In the genomic region with DNA sequence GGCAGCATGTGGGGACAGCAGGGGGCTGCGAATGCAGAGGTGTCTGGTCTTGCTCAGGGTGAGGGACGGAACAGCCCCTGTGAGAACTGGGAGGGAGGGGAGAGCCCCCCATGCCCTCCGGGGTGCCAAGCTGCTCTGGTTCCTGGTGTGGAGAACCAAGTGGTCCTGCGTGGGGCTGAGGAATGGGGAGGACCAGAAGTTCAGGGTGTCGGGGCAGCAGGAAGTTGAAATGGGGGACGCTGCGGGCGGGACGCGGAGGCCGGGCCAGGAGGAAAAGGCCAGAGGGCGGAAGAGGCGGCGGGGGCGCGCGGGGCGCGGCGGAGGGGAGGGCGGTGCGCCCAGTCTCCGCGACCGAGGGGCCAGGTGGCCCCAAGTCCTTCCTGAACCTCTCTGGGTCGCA, we compare ENCODE assay signal across 10 cellular contexts. TPM values are rescaled to one million over a fixed set of nuclear protein-coding genes. Genes with fewer than 3 reads are reported as not detected.
DNase-seq lines count a peak whose midpoint lies in the region; ATAC-seq and TF ChIP-seq lines count a peak whose summit lies in the region.
"Had no signal": no experiment of that assay in that cellular context is flagged by ENCODE, and none has a peak within 500 bp of the region (broad histone marks: within the 10 kb centered on the region; RNA-seq: fewer than 3 reads in every experiment).

No MANE protein-coding gene starts in this region.

- no peak overlapping the region for H3K27ac Mint-ChIP-seq in activated naive CD4-positive, alpha-beta T cell treated with anti-CD3 and anti-CD28 coated beads, Interleukin-2, amount 10 ng/mL, durations not matched to agents 7 days and 5 days
- H3K27ac Mint-ChIP-seq in central memory CD8-positive, alpha-beta T cell (ENCODE audit: low read depth) = no peak overlapping the region

- DNase-seq in activated naive CD4-positive, alpha-beta T cell treated with anti-CD3 and anti-CD28 coated beads, Interleukin-2, amount 10 ng/mL, durations not matched to agents 7 days and 5 days = no peak
- DNase-seq in activated naive CD4-positive, alpha-beta T cell treated with Interleukin-2 at 50 U/mL for 16 hours = no peak
- no peak for DNase-seq in central memory CD8-positive, alpha-beta T cell (ENCODE audit: low spot score in 2 of 2)
- peak in 1 of 3 donors; percentile 65 for DNase-seq in mucosa of descending colon
- DNase-seq in activated effector memory CD4-positive, alpha-beta T cell treated with Interleukin-2 at 50 U/mL for 16 hours = no peak

- peak overlapping the region; percentile 54 for H3K4me3 Mint-ChIP-seq in activated naive CD4-positive, alpha-beta T cell treated with anti-CD3 and anti-CD28 coated beads, Interleukin-2, amount 10 ng/mL, durations not matched to agents 7 days and 5 days
- H3K4me3 Mint-ChIP-seq in central memory CD8-positive, alpha-beta T cell = peak overlapping the region; percentile 76

- H3K36me3 ChIP-seq in mucosa of descending colon (ENCODE audit: low read depth) (no peaks in the 10 kb centered on the region), urinary bladder (ENCODE audit: insufficient read depth) (no peaks in the 10 kb centered on the region)

- peaks cover 45% of the 10 kb centered on the region for H3K27me3 Mint-ChIP-seq in activated naive CD4-positive, alpha-beta T cell treated with anti-CD3 and anti-CD28 coated beads, Interleukin-2, amount 10 ng/mL, durations not matched to agents 7 days and 5 days
- peaks cover 20% of the 10 kb centered on the region for H3K27me3 Mint-ChIP-seq in central memory CD8-positive, alpha-beta T cell

- CTCF ChIA-PET in activated naive CD4-positive, alpha-beta T cell treated with anti-CD3 and anti-CD28 coated beads, Interleukin-2, amount 10 ng/mL, durations not matched to agents 7 days and 5 days (lab: Charles Lee) = interaction anchor here (0.6 to 1.8 kb wide), 11 partner anchors 8 to 225 kb away, joined by 3 to 7 read pairs (median 4); no protein-coding TSS in a partner anchor

- H3K36me3 Mint-ChIP-seq in activated naive CD4-positive, alpha-beta T cell treated with anti-CD3 and anti-CD28 coated beads, Interleukin-2, amount 10 ng/mL, durations not matched to agents 7 days and 5 days = no peaks in the 10 kb centered on the region
- peaks cover 1% of the 10 kb centered on the region for H3K36me3 Mint-ChIP-seq in central memory CD8-positive, alpha-beta T cell (ENCODE audit: insufficient read depth)

- H3K4me3 ChIP-seq in mucosa of descending colon = no peak overlapping the region
- H3K4me3 ChIP-seq in urinary bladder (ENCODE audit: low read depth, low read length) = peak overlapping the region; percentile 38

- H3K27ac ChIP-seq in urinary bladder (ENCODE audit: low read depth) = no peak overlapping the region

- 9% methylated on average over 26 of the region's 26 CpGs for WGBS in urinary bladder

- intact Hi-C loops in mucosa of descending colon (cut with DNase I, micrococcal nuclease) = no loop called here

- H3K9me3 ChIP-seq in mucosa of descending colon = no peaks in the 10 kb centered on the region

- H3K9me3 Mint-ChIP-seq in activated naive CD4-positive, alpha-beta T cell treated with anti-CD3 and anti-CD28 coated beads, Interleukin-2, amount 10 ng/mL, durations not matched to agents 7 days and 5 days = no peaks in the 10 kb centered on the region
- H3K9me3 Mint-ChIP-seq in central memory CD8-positive, alpha-beta T cell = no peaks in the 10 kb centered on the region

- H3K4me1 ChIP-seq in mucosa of descending colon (ENCODE audit: low read depth) (peaks cover 20% of the 10 kb centered on the region), urinary bladder (ENCODE audit: insufficient read depth) (no peaks in the 10 kb centered on the region)

- ATAC-seq in central memory CD8-positive, alpha-beta T cell (replicated peaks; ENCODE audit: extremely low read depth, poor library complexity, severe bottlenecking) = peak; percentile 24
- peak; percentile 33 for ATAC-seq in mucosa of descending colon
- ATAC-seq in HG02973 (IDR thresholded peaks at IDR 0.05; ENCODE audit: unreplicated experiment) = no peak
- no peak for ATAC-seq in HG03520 (IDR thresholded peaks at IDR 0.05; ENCODE audit: unreplicated experiment)

- H3K4me1 Mint-ChIP-seq in activated naive CD4-positive, alpha-beta T cell treated with anti-CD3 and anti-CD28 coated beads, Interleukin-2, amount 10 ng/mL, durations not matched to agents 7 days and 5 days = peaks cover 3% of the 10 kb centered on the region
- H3K4me1 Mint-ChIP-seq in central memory CD8-positive, alpha-beta T cell = no peaks in the 10 kb centered on the region

- no peak for TF ChIP-seq CTCF in mucosa of descending colon (IDR thresholded peaks at IDR 0.05)

RNA-seq across cellular contexts. Expression of a gene that starts 3.6 kb away (rescaled TPM):
- total RNA-seq in mucosa of descending colon (1 to 10 TPM in 2 of 3 donors, under 1 TPM in 1; 0.60 to 5.9 (median 3.1) TPM), urinary bladder (1.5 TPM)
- 5.3 TPM for polyA plus RNA-seq in urinary bladder

RNA-seq across cellular contexts. Expression of a gene that starts 28.1 kb away (rescaled TPM):
- total RNA-seq in mucosa of descending colon = under 1 TPM; 0.28 to 0.65 (median 0.38) TPM
- 0.21 TPM for total RNA-seq in urinary bladder
- not detected for polyA plus RNA-seq in urinary bladder
- total RNA-seq: liver, SK-MEL-5 had no signal

Comparison
In these comparisons a context has a peak if more than half of its experiments do, and no peak if none do; other contexts are left out.
1. ATAC-seq: peak in central memory CD8-positive, alpha-beta T cell (single experiment) and mucosa of descending colon (single experiment); none in HG02973 (single experiment) and HG03520 (single experiment).